9 cellular contexts compared by ENCODE assay signal in the genomic region with DNA sequence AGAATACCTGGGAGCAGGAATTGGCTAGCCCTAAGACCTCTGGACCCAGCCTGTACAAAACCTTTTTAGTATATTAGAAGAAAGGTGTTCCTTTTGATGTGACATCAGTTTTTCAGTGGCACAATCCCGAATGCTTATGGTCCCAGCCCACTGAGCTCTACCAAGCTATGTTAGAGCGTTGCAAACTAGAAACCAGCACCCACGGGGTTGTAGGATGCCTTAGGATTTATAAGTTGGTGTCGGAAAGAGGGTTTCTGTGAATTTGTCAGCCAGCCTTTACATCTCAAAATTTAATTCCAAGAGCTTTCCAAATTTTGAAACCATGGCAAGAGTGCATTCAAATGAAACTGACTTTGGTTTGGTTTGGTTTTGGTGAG. TPM values are rescaled to one million over a fixed set of nuclear protein-coding genes. Genes with fewer than 3 reads are reported as not detected.
DNase-seq lines count a peak whose midpoint lies in the region; ATAC-seq lines count a peak whose summit lies in the region.
"Had no signal": no experiment of that assay in that cellular context is flagged by ENCODE, and none has a peak within 500 bp of the region (broad histone marks: within the 10 kb centered on the region; RNA-seq: fewer than 3 reads in every experiment).

No MANE protein-coding gene starts in this region.

- H3K4me1 ChIP-seq in iPS-18a (ENCODE audit: control insufficient read depth, low read depth, low read length): peaks cover 5% of the 10 kb centered on the region
- H3K4me1 ChIP-seq in stomach smooth muscle (ENCODE audit: control insufficient read depth, insufficient read depth, low read length): no peaks in the 10 kb centered on the region

- H3K27ac Mint-ChIP-seq in T-helper 1 cell treated with Interleukin-12 subunit alpha and Interleukin-12 subunit beta and Interleukin-4 antibody, amounts not matched to agents 30 μg/mL and 1 μg/mL, for 36 hours: peak overlapping the region; percentile 47
- H3K27ac Mint-ChIP-seq in activated T-helper 1 cell treated with anti-CD3 and anti-CD28 coated beads, Interleukin-12 subunit alpha, Interleukin-12 subunit beta, Interleukin-2, Interleukin-4 antibody, amounts not matched to agents 30 ng/mL and 10 ng/mL and 1 ng/mL, durations not matched to agents 14 hours and 24 hours and 36 hours: peak overlapping the region; percentile 32

- H3K4me1 Mint-ChIP-seq in T-helper 1 cell treated with Interleukin-12 subunit alpha and Interleukin-12 subunit beta and Interleukin-4 antibody, amounts not matched to agents 30 μg/mL and 1 μg/mL, for 36 hours (ENCODE audit: low read depth): peaks cover 24% of the 10 kb centered on the region
- peaks cover 26% of the 10 kb centered on the region for H3K4me1 Mint-ChIP-seq in activated T-helper 1 cell treated with anti-CD3 and anti-CD28 coated beads, Interleukin-12 subunit alpha, Interleukin-12 subunit beta, Interleukin-2, Interleukin-4 antibody, amounts not matched to agents 30 ng/mL and 10 ng/mL and 1 ng/mL, durations not matched to agents 14 hours and 24 hours and 36 hours (ENCODE audit: low read depth)

- H3K9me3 Mint-ChIP-seq in T-helper 1 cell treated with Interleukin-12 subunit alpha and Interleukin-12 subunit beta and Interleukin-4 antibody, amounts not matched to agents 30 μg/mL and 1 μg/mL, for 36 hours: no peaks in the 10 kb centered on the region
- H3K9me3 Mint-ChIP-seq in activated T-helper 1 cell treated with anti-CD3 and anti-CD28 coated beads, Interleukin-12 subunit alpha, Interleukin-12 subunit beta, Interleukin-2, Interleukin-4 antibody, amounts not matched to agents 30 ng/mL and 10 ng/mL and 1 ng/mL, durations not matched to agents 14 hours and 24 hours and 36 hours: no peaks in the 10 kb centered on the region

- peaks cover 12% of the 10 kb centered on the region for H3K36me3 Mint-ChIP-seq in T-helper 1 cell treated with Interleukin-12 subunit alpha and Interleukin-12 subunit beta and Interleukin-4 antibody, amounts not matched to agents 30 μg/mL and 1 μg/mL, for 36 hours (ENCODE audit: low read depth)
- H3K36me3 Mint-ChIP-seq in activated T-helper 1 cell treated with anti-CD3 and anti-CD28 coated beads, Interleukin-12 subunit alpha, Interleukin-12 subunit beta, Interleukin-2, Interleukin-4 antibody, amounts not matched to agents 30 ng/mL and 10 ng/mL and 1 ng/mL, durations not matched to agents 14 hours and 24 hours and 36 hours (ENCODE audit: low read depth): peaks cover 20% of the 10 kb centered on the region

- peaks cover 35% of the 10 kb centered on the region for H3K27me3 ChIP-seq in iPS-18a (ENCODE audit: control insufficient read depth, insufficient read depth, low read length)
- H3K27me3 ChIP-seq in stomach smooth muscle (ENCODE audit: control insufficient read depth in 1 of 2, insufficient read depth in 2 of 2, low read length in 2 of 2): no peaks in the 10 kb centered on the region

- H3K27ac ChIP-seq in iPS-18a (ENCODE audit: low read length) (no peak overlapping the region), stomach smooth muscle (ENCODE audit: low read length) (no peak overlapping the region)

- intact Hi-C loops in activated T-helper 1 cell treated with anti-CD3 and anti-CD28 coated beads, Interleukin-12 subunit alpha, Interleukin-12 subunit beta, Interleukin-2, Interleukin-4 antibody, amounts not matched to agents 30 ng/mL and 10 ng/mL and 1 ng/mL, durations not matched to agents 14 hours and 24 hours and 36 hours (cut with micrococcal nuclease): loop anchor here (1.0 to 10.0 kb wide), 8 partner anchors 43 to 1737 kb away; partner anchors contain the start of genes NARS1, PMAIP1 and SEC11C

- peak overlapping the region; percentile 62 for H3K4me3 Mint-ChIP-seq in T-helper 1 cell treated with Interleukin-12 subunit alpha and Interleukin-12 subunit beta and Interleukin-4 antibody, amounts not matched to agents 30 μg/mL and 1 μg/mL, for 36 hours
- peak overlapping the region; percentile 99 for H3K4me3 Mint-ChIP-seq in activated T-helper 1 cell treated with anti-CD3 and anti-CD28 coated beads, Interleukin-12 subunit alpha, Interleukin-12 subunit beta, Interleukin-2, Interleukin-4 antibody, amounts not matched to agents 30 ng/mL and 10 ng/mL and 1 ng/mL, durations not matched to agents 14 hours and 24 hours and 36 hours

- peaks cover 5% of the 10 kb centered on the region for H3K27me3 Mint-ChIP-seq in T-helper 1 cell treated with Interleukin-12 subunit alpha and Interleukin-12 subunit beta and Interleukin-4 antibody, amounts not matched to agents 30 μg/mL and 1 μg/mL, for 36 hours (ENCODE audit: low read depth)
- no peaks in the 10 kb centered on the region for H3K27me3 Mint-ChIP-seq in activated T-helper 1 cell treated with anti-CD3 and anti-CD28 coated beads, Interleukin-12 subunit alpha, Interleukin-12 subunit beta, Interleukin-2, Interleukin-4 antibody, amounts not matched to agents 30 ng/mL and 10 ng/mL and 1 ng/mL, durations not matched to agents 14 hours and 24 hours and 36 hours (ENCODE audit: insufficient read depth)

- H3K9ac ChIP-seq in iPS-18a (ENCODE audit: low read length): no peak overlapping the region
- H3K9ac ChIP-seq in stomach smooth muscle (ENCODE audit: low read length in 2 of 2): peak overlapping the region; percentile 30 to 88

- H3K36me3 ChIP-seq in iPS-18a (ENCODE audit: control insufficient read depth, low read depth, low read length): peaks cover 19% of the 10 kb centered on the region
- H3K36me3 ChIP-seq in stomach smooth muscle (ENCODE audit: control insufficient read depth in 2 of 2, insufficient read depth in 2 of 2, low read length in 2 of 2): peaks cover 6 to 7% of the 10 kb centered on the region in 2 donors

- ATAC-seq in HG03095 (IDR thresholded peaks at IDR 0.05; ENCODE audit: unreplicated experiment): peak; percentile 6

- H3K9me3 ChIP-seq in iPS-18a (ENCODE audit: control insufficient read depth, low read depth, low read length) (no peaks in the 10 kb centered on the region), stomach smooth muscle (ENCODE audit: control insufficient read depth in 2 of 2, low read length in 2 of 2) (no peaks in the 10 kb centered on the region)

- H3K4me3 ChIP-seq in iPS-18a (ENCODE audit: low read length) (peak overlapping the region; percentile 50), stomach smooth muscle (ENCODE audit: low read length in 2 of 2) (peak overlapping the region; percentile 72 to 87)

- DNase-seq in T-helper 1 cell (no peak), NCI-H2227 (lab: John Stamatoyannopoulos, UW; ENCODE audit: unreplicated experiment) (no peak), NCI-H774 (lab: John Stamatoyannopoulos, UW) (no peak)
- no peak for DNase-seq in activated T-helper 1 cell treated with anti-CD3 and anti-CD28 coated beads, Interleukin-12 subunit alpha, Interleukin-12 subunit beta, Interleukin-2, Interleukin-4 antibody, amounts not matched to agents 30 ng/mL and 10 ng/mL and 1 ng/mL, durations not matched to agents 14 hours and 24 hours and 36 hours (ENCODE audit: low spot score)

RNA-seq across cellular contexts. Expression of gene LMAN1, which starts 0.5 kb away (rescaled TPM):
- 147 and 175 TPM in 2 replicates for total RNA-seq in activated T-helper 1 cell treated with anti-CD3 and anti-CD28 coated beads, Interleukin-12 subunit alpha, Interleukin-12 subunit beta, Interleukin-2, Interleukin-4 antibody, amounts not matched to agents 30 ng/mL and 10 ng/mL and 1 ng/mL, durations not matched to agents 14 hours and 24 hours and 36 hours

RNA-seq across cellular contexts. Expression of gene CPLX4, which starts 41.1 kb away (rescaled TPM):
- not detected in 2 replicates for total RNA-seq in activated T-helper 1 cell treated with anti-CD3 and anti-CD28 coated beads, Interleukin-12 subunit alpha, Interleukin-12 subunit beta, Interleukin-2, Interleukin-4 antibody, amounts not matched to agents 30 ng/mL and 10 ng/mL and 1 ng/mL, durations not matched to agents 14 hours and 24 hours and 36 hours
- total RNA-seq: dermis microvascular lymphatic vessel endothelial cell had no signal
